ENCODE assay signal across 8 cellular contexts in the genomic region with DNA sequence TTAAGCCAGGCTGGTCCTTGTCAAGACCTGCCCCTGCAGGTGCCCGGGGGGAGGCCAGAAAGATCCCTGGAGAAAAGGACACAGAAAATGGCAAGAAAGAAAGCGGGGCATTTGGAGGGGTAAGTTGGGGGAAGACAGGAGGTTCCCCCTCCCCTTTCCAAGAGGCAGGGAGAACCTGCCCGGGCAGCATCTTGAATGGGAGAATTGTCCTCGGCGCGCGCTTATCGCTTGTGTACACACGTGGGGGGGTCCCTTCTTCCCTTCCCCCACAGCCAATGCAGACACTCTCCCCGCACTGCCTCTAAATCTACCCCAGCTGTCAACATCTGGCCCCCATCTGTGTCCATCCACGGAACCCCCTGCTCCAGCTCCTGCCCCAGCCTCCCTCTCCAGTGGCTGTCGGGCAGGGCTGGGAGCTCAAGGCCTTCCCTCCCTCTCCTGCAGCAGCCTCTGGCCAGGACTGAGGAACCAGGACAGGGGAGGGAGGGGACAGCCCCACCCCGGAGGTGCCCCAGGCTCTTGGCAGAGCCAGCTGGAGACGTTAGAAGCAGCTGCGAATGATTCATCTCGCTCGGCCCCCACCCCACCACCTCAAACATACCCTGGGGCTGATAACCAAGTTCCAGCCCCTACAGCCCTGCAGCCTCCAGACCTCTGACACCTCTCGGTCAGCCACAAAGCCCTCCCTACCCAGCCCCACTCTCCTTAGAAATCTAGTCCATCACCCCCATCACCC. TPM values are rescaled to one million over a fixed set of nuclear protein-coding genes. Genes with fewer than 3 reads are reported as not detected.
DNase-seq lines count a peak whose midpoint lies in the region; ATAC-seq and TF ChIP-seq lines count a peak whose summit lies in the region.

No MANE protein-coding gene starts in this region.

- intact Hi-C loops in esophagus muscularis mucosa (cut with DNase I) (no loop called here), posterior vena cava (cut with DNase I) (no loop called here)

- H3K9me3 Mint-ChIP-seq in activated CD4-positive, alpha-beta memory T cell treated with anti-CD3 and anti-CD28 coated beads, Interleukin-2, amount 10 ng/mL, durations not matched to agents 7 days and 5 days: no peaks in the 10 kb centered on the region

- DNase-seq in GM03348 (ENCODE audit: low spot score) (peak; percentile 80), OCI-M1 (lab: John Stamatoyannopoulos, UW) (peak; percentile 97), esophagus muscularis mucosa (ENCODE audit: extremely low spot score) (no peak), retinal pigment epithelial cell (ENCODE audit: low read depth) (peak; percentile 28), posterior vena cava (ENCODE audit: low spot score) (no peak)
- no peak for DNase-seq in activated CD4-positive, alpha-beta memory T cell treated with anti-CD3 and anti-CD28 coated beads, Interleukin-2, amount 10 ng/mL, durations not matched to agents 7 days and 5 days

- TF ChIP-seq CTCF in esophagus muscularis mucosa (IDR thresholded peaks at IDR 0.05): no peak
- TF ChIP-seq CTCF in retinal pigment epithelial cell (conservative IDR thresholded peaks at IDR 0.05; ENCODE audit: low read depth, low read length): no peak

- no peak overlapping the region for H3K4me3 Mint-ChIP-seq in activated CD4-positive, alpha-beta memory T cell treated with anti-CD3 and anti-CD28 coated beads, Interleukin-2, amount 10 ng/mL, durations not matched to agents 7 days and 5 days

- H3K4me1 ChIP-seq in esophagus muscularis mucosa: peaks cover 35 to 61% (median 50%) of the 10 kb centered on the region in 4 donors

- TF ChIP-seq POLR2A in esophagus muscularis mucosa (IDR thresholded peaks at IDR 0.05; ENCODE audit: low read depth): no peak

- H3K36me3 Mint-ChIP-seq in activated CD4-positive, alpha-beta memory T cell treated with anti-CD3 and anti-CD28 coated beads, Interleukin-2, amount 10 ng/mL, durations not matched to agents 7 days and 5 days (ENCODE audit: low read depth): no peaks in the 10 kb centered on the region

- ATAC-seq in GM18861 (IDR thresholded peaks at IDR 0.05; ENCODE audit: unreplicated experiment): no peak
- ATAC-seq in GM21576 (IDR thresholded peaks at IDR 0.05; ENCODE audit: unreplicated experiment): no peak

- no peak overlapping the region for H3K27ac Mint-ChIP-seq in activated CD4-positive, alpha-beta memory T cell treated with anti-CD3 and anti-CD28 coated beads, Interleukin-2, amount 10 ng/mL, durations not matched to agents 7 days and 5 days

- peaks cover 0 to 2% (median 0%) of the 10 kb centered on the region in 4 donors for H3K27me3 ChIP-seq in esophagus muscularis mucosa

- peaks cover 4 to 41% (median 26%) of the 10 kb centered on the region in 4 donors for H3K36me3 ChIP-seq in esophagus muscularis mucosa

- H3K27me3 Mint-ChIP-seq in activated CD4-positive, alpha-beta memory T cell treated with anti-CD3 and anti-CD28 coated beads, Interleukin-2, amount 10 ng/mL, durations not matched to agents 7 days and 5 days: peaks cover 10% of the 10 kb centered on the region

- H3K4me3 ChIP-seq in esophagus muscularis mucosa (no peak overlapping the region), retinal pigment epithelial cell (ENCODE audit: low read length) (no peak overlapping the region)

- no peak for TF ChIP-seq EP300 in esophagus muscularis mucosa (IDR thresholded peaks at IDR 0.05)

- CTCF ChIA-PET in activated CD4-positive, alpha-beta memory T cell treated with anti-CD3 and anti-CD28 coated beads, Interleukin-2, amount 10 ng/mL, durations not matched to agents 7 days and 5 days (lab: Charles Lee): interaction anchor here (0.6 to 7.6 kb wide), 9 partner anchors 14 to 257 kb away, joined by 3 to 141 read pairs (median 3); a partner anchor contains a TSS

- POLR2A ChIA-PET in activated CD4-positive, alpha-beta memory T cell treated with anti-CD3 and anti-CD28 coated beads, Interleukin-2, amount 10 ng/mL, durations not matched to agents 7 days and 5 days (lab: Charles Lee): interaction anchor here (1.3 kb wide), 1 partner anchor 50 kb away, joined by 5 read pairs; a partner anchor contains a TSS

- peak overlapping the region; percentile 76 to 85 (median 81) for H3K27ac ChIP-seq in esophagus muscularis mucosa (replicated peaks in 1 of 4)

- H3K9me3 ChIP-seq in esophagus muscularis mucosa: no peaks in the 10 kb centered on the region

- H3K4me1 Mint-ChIP-seq in activated CD4-positive, alpha-beta memory T cell treated with anti-CD3 and anti-CD28 coated beads, Interleukin-2, amount 10 ng/mL, durations not matched to agents 7 days and 5 days: peaks cover 11% of the 10 kb centered on the region

- 50% methylated on average over 18 of the region's 18 CpGs for WGBS in esophagus muscularis mucosa

RNA-seq across cellular contexts. Expression of a gene that starts 25.3 kb away (rescaled TPM):
- 10 to 100 TPM; 26.2 to 92.4 (median 59.0) TPM for total RNA-seq in esophagus muscularis mucosa
- total RNA-seq in activated CD4-positive, alpha-beta memory T cell treated with anti-CD3 and anti-CD28 coated beads, Interleukin-2, amount 10 ng/mL, durations not matched to agents 7 days and 5 days: under 1 TPM; 0.60 TPM
- 10 to 100 TPM; 31.4 to 46.6 TPM for total RNA-seq in posterior vena cava

RNA-seq across cellular contexts. Expression of a gene that starts 50.5 kb away (rescaled TPM):
- 10 to 100 TPM; 15.0 to 26.0 (median 19.9) TPM for total RNA-seq in esophagus muscularis mucosa
- total RNA-seq in activated CD4-positive, alpha-beta memory T cell treated with anti-CD3 and anti-CD28 coated beads, Interleukin-2, amount 10 ng/mL, durations not matched to agents 7 days and 5 days: 10 to 100 TPM; 34.0 to 36.3 TPM
- 10 to 100 TPM; 15.6 to 22.8 TPM for total RNA-seq in posterior vena cava

Comparison
In these comparisons a context has a peak if more than half of its experiments do, and no peak if none do; other contexts are left out.
1. DNase-seq: peak in GM03348 (single experiment), OCI-M1 (single experiment) and retinal pigment epithelial cell (single experiment); none in esophagus muscularis mucosa (single experiment), activated CD4-positive, alpha-beta memory T cell treated with anti-CD3 and anti-CD28 coated beads, Interleukin-2, amount 10 ng/mL, durations not matched to agents 7 days and 5 days (single experiment) and posterior vena cava (single experiment).
2. RNA of a gene that starts 25.3 kb away (total RNA-seq): 26.2 to 92.4 TPM in esophagus muscularis mucosa and 31.4 to 46.6 TPM in posterior vena cava; 0.60 TPM in activated CD4-positive, alpha-beta memory T cell treated with anti-CD3 and anti-CD28 coated beads, Interleukin-2, amount 10 ng/mL, durations not matched to agents 7 days and 5 days; every median in the first group is over 10 times any median in the second.